8 cellular contexts compared by ENCODE assay signal in the genomic region with DNA sequence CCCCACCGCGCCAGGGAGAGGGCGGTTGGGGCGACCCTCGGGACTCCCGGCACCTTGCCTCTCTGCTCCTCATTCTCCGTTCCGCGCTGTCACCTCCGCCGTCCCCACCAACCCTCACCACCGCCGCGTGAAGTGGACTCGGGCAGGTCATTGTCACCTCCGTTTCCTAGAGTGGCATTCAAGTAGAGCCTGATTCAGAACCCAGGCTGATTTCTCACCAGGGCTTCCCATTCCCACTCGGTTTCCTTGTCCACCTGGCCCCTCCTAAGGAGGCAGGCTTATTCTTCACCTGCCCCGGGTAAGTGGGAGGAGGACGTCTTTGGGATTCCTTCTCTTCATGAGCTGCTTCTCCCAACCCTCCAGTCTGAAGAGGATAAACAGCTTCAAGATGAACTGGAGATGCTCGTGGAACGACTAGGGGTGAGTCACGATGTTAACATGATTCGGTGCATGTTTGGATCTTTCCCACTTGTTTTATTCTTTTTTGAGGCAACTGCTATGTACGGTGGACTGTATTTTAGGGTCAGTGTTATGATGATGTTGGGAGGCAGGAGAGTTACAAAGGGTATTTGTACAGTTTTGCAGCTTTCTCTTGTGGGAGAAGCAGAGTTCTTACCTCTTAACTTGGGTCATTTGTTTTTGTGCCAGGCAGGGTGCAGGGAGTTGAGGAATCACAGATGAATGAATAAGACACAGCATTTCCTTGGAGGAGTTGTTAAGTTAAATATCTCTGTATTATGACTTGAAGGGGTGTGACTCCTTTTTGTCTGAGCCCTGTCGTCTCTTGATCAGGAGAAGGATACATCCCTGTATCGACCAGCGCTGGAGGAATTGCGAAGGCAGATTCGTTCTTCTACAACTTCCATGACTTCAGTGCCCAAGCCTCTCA. TPM values are rescaled to one million over a fixed set of nuclear protein-coding genes. Genes with fewer than 3 reads are reported as not detected.
DNase-seq lines count a peak whose midpoint lies in the region; ATAC-seq and TF ChIP-seq lines count a peak whose summit lies in the region.

No MANE protein-coding gene starts in this region.

- H3K4me2 ChIP-seq in OCI-LY1 (ENCODE audit: low read length), result peak overlapping the region; percentile 75

- H3K4me3 ChIP-seq in OCI-LY1 (ENCODE audit: low read depth, low read length, poor library complexity, severe bottlenecking), result peak overlapping the region; percentile 92
- peak overlapping the region; percentile 40 to 100 (median 94) for H3K4me3 ChIP-seq in dorsolateral prefrontal cortex

- H4K20me1 ChIP-seq in OCI-LY1 (ENCODE audit: insufficient read depth, low read length), result no peaks in the 10 kb centered on the region

- no peaks in the 10 kb centered on the region for H3K9me2 ChIP-seq in OCI-LY1 (ENCODE audit: low read depth, low read length)

- H3K27me3 Mint-ChIP-seq in nephron (ENCODE audit: low read depth), result peaks cover 11% of the 10 kb centered on the region

- peak overlapping the region; percentile 99 for H3K4me3 Mint-ChIP-seq in nephron

- H3K27me3 ChIP-seq in OCI-LY1 (ENCODE audit: insufficient read depth, low read length) (no peaks in the 10 kb centered on the region), dorsolateral prefrontal cortex (no peaks in the 10 kb centered on the region)

- H2AFZ ChIP-seq in OCI-LY1 (ENCODE audit: low read length), result no peak overlapping the region

- H3K9ac ChIP-seq in OCI-LY1 (ENCODE audit: low read length), result peak overlapping the region; percentile 93

- intact Hi-C loops in dorsolateral prefrontal cortex (cut with DNase I), result loop anchor here (1.0 to 10.0 kb wide), 8 partner anchors 15 to 405 kb away; a partner anchor contains a TSS

- no peaks in the 10 kb centered on the region for H3K9me3 Mint-ChIP-seq in nephron

- H3K36me3 ChIP-seq in OCI-LY1 (ENCODE audit: insufficient read depth, low read length), result peaks cover 48% of the 10 kb centered on the region

- TF ChIP-seq CTCF in OCI-LY1 (IDR thresholded peaks at IDR 0.05; ENCODE audit: low read length) (no peak), dorsolateral prefrontal cortex (IDR thresholded peaks at IDR 0.05 in 54 of 56, conservative IDR thresholded peaks at IDR 0.05 in 2 of 56; ENCODE audit: low read depth in 1 of 56, partially characterized antibody in 56 of 56) (no peak), nephron (IDR thresholded peaks at IDR 0.05; ENCODE audit: unreplicated experiment in 3 of 3) (no peak)

- peak; percentile 6 for ATAC-seq in GM19043 (IDR thresholded peaks at IDR 0.05; ENCODE audit: low read depth, unreplicated experiment)

- no peaks in the 10 kb centered on the region for H3K9me3 ChIP-seq in OCI-LY1 (ENCODE audit: low read length)

- H3K4me1 ChIP-seq in OCI-LY1 (ENCODE audit: insufficient read depth, low read length, severe bottlenecking), result peaks cover 19% of the 10 kb centered on the region

- peaks cover 15% of the 10 kb centered on the region for H3K79me2 ChIP-seq in OCI-LY1 (ENCODE audit: insufficient read depth, low read length)

- H3K27ac Mint-ChIP-seq in nephron, result peak overlapping the region; percentile 67 to 94 (median 92)

- peaks cover 44% of the 10 kb centered on the region for H3K36me3 Mint-ChIP-seq in nephron (ENCODE audit: low read depth)

- H3F3A ChIP-seq in OCI-LY1 (ENCODE audit: insufficient read depth, low read length), result no peaks in the 10 kb centered on the region

- DNase-seq in dorsolateral prefrontal cortex, result no peak
- no peak for DNase-seq in foreskin melanocyte
- no peak for DNase-seq in activated CD4-positive, alpha-beta T cell treated with anti-CD3 and anti-CD28 coated beads, Interleukin-2, amount 50 U/mL, for 4 hours
- DNase-seq in retina, result no peak
- no peak for DNase-seq in middle frontal gyrus (ENCODE audit: extremely low spot score, low spot score)

- peaks cover 14% of the 10 kb centered on the region for H3K4me1 Mint-ChIP-seq in nephron

- H3K27ac ChIP-seq in OCI-LY1 (ENCODE audit: low read depth, low read length, poor library complexity, severe bottlenecking) (no peak overlapping the region), dorsolateral prefrontal cortex (peak overlapping the region in 56 of 59 donors; percentile 4 to 94 (median 80))

RNA-seq across cellular contexts. Expression of a gene that starts 0.7 kb away (rescaled TPM):
- 100 to 1,000 TPM; 147 to 269 (median 208) TPM for total RNA-seq in dorsolateral prefrontal cortex

RNA-seq across cellular contexts. Expression of a gene that starts 14.7 kb away (rescaled TPM):
- total RNA-seq in dorsolateral prefrontal cortex, result 100 to 1,000 TPM; 152 to 287 (median 190) TPM

RNA-seq across cellular contexts. Expression of a gene that starts 23.9 kb away (rescaled TPM):
- 10 to 100 TPM in 114 of 120 experiments, 1 to 10 TPM in 6; 2.6 to 38.7 (median 18.0) TPM for total RNA-seq in dorsolateral prefrontal cortex

RNA-seq across cellular contexts. Expression of a gene that starts 37.7 kb away (rescaled TPM):
- total RNA-seq in dorsolateral prefrontal cortex, result 100 to 1,000 TPM in 106 of 120 experiments, 10 to 100 TPM in 14; 76.8 to 195 (median 128) TPM

RNA-seq across cellular contexts. Expression of a gene that starts 38.4 kb away (rescaled TPM):
- 10 to 100 TPM; 12.9 to 76.7 (median 45.6) TPM for total RNA-seq in dorsolateral prefrontal cortex
